18 cellular contexts compared by ENCODE assay signal in genomic region chr5:75601996-75602395, GRCh38. TPM values are rescaled to one million over a fixed set of nuclear protein-coding genes. Genes with fewer than 3 reads are reported as not detected.
DNase-seq lines count a peak whose midpoint lies in the region; ATAC-seq and TF ChIP-seq lines count a peak whose summit lies in the region.
"Had no signal": no experiment of that assay in that cellular context is flagged by ENCODE, and none has a peak within 500 bp of the region (broad histone marks: within the 10 kb centered on the region; RNA-seq: fewer than 3 reads in every experiment).

No MANE protein-coding gene starts in this region.

- H3K4me3 Mint-ChIP-seq in activated CD4-positive, alpha-beta T cell treated with anti-CD3 and anti-CD28 coated beads, Interleukin-2, amount 10 ng/mL, durations not matched to agents 24 days and 14 days: no peak overlapping the region
- H3K4me3 Mint-ChIP-seq: activated B cell treated with CpG ODN at 0.5 μM for 24 hours; stimulated activated effector memory CD8-positive, alpha-beta T cell treated with anti-CD3 and anti-CD28 coated beads, Interleukin-12 subunit alpha, Interleukin-12 subunit beta, amount 100 ng/mL, for 72 hours had no signal

- peaks cover 4% of the 10 kb centered on the region for H3K9me3 Mint-ChIP-seq in activated CD4-positive, alpha-beta T cell treated with anti-CD3 and anti-CD28 coated beads, Interleukin-2, amount 10 ng/mL, durations not matched to agents 24 days and 14 days
- H3K9me3 Mint-ChIP-seq: activated B cell treated with CpG ODN at 0.5 μM for 24 hours; activated T-helper 2 cell treated with anti-CD3 and anti-CD28 coated beads, Interferon-gamma antibody, Interleukin-2, Interleukin-4, amounts not matched to agents 10 μg/mL and 5 μg/mL and 100 μg/mL, durations not matched to agents 14 hours and 24 hours and 36 hours; stimulated activated effector memory CD8-positive, alpha-beta T cell treated with anti-CD3 and anti-CD28 coated beads, Interleukin-12 subunit alpha, Interleukin-12 subunit beta, amount 100 ng/mL, for 72 hours had no signal

- ATAC-seq in GM21526 (IDR thresholded peaks at IDR 0.05; ENCODE audit: low FRiP score, unreplicated experiment) (no peak), HG03565 (IDR thresholded peaks at IDR 0.05; ENCODE audit: unreplicated experiment) (no peak)
- ATAC-seq: stimulated activated effector memory CD8-positive, alpha-beta T cell treated with anti-CD3 and anti-CD28 coated beads, Interleukin-12 subunit alpha, Interleukin-12 subunit beta, amount 100 ng/mL, for 72 hours had no signal

- intact Hi-C loops in activated CD4-positive, alpha-beta T cell treated with anti-CD3 and anti-CD28 coated beads, Interleukin-2, amount 10 ng/mL, durations not matched to agents 24 days and 14 days (cut with micrococcal nuclease): loop anchor here (2.0 kb wide), 1 partner anchor 35 kb away; no protein-coding TSS in a partner anchor

- no peaks in the 10 kb centered on the region for H3K27me3 Mint-ChIP-seq in activated CD4-positive, alpha-beta T cell treated with anti-CD3 and anti-CD28 coated beads, Interleukin-2, amount 10 ng/mL, durations not matched to agents 24 days and 14 days
- H3K27me3 Mint-ChIP-seq: activated B cell treated with CpG ODN at 0.5 μM for 24 hours had no signal

- H3K36me3 Mint-ChIP-seq in activated CD4-positive, alpha-beta T cell treated with anti-CD3 and anti-CD28 coated beads, Interleukin-2, amount 10 ng/mL, durations not matched to agents 24 days and 14 days (ENCODE audit: low read depth): peaks cover 38% of the 10 kb centered on the region

- no peak for TF ChIP-seq CTCF in foreskin fibroblast (IDR thresholded peaks at IDR 0.05; ENCODE audit: low read depth, low read length)

- H3K4me1 Mint-ChIP-seq in activated CD4-positive, alpha-beta T cell treated with anti-CD3 and anti-CD28 coated beads, Interleukin-2, amount 10 ng/mL, durations not matched to agents 24 days and 14 days: peaks cover 25% of the 10 kb centered on the region
- H3K4me1 Mint-ChIP-seq: stimulated activated effector memory CD8-positive, alpha-beta T cell treated with anti-CD3 and anti-CD28 coated beads, Interleukin-12 subunit alpha, Interleukin-12 subunit beta, amount 100 ng/mL, for 72 hours had no signal

- no peak overlapping the region for H3K4me3 ChIP-seq in foreskin fibroblast (ENCODE audit: low read depth in 1 of 2, low read length in 2 of 2)
- H3K4me3 ChIP-seq: thyroid gland had no signal

- H3K27ac Mint-ChIP-seq in activated CD4-positive, alpha-beta T cell treated with anti-CD3 and anti-CD28 coated beads, Interleukin-2, amount 10 ng/mL, durations not matched to agents 24 days and 14 days: no peak overlapping the region
- H3K27ac Mint-ChIP-seq: activated B cell treated with CpG ODN at 0.5 μM for 24 hours; activated T-helper 2 cell treated with anti-CD3 and anti-CD28 coated beads, Interferon-gamma antibody, Interleukin-2, Interleukin-4, amounts not matched to agents 10 μg/mL and 5 μg/mL and 100 μg/mL, durations not matched to agents 14 hours and 24 hours and 36 hours; stimulated activated effector memory CD8-positive, alpha-beta T cell treated with anti-CD3 and anti-CD28 coated beads, Interleukin-12 subunit alpha, Interleukin-12 subunit beta, amount 100 ng/mL, for 72 hours had no signal

- DNase-seq in activated CD4-positive, alpha-beta T cell treated with anti-CD3 and anti-CD28 coated beads, Interleukin-2, amount 10 ng/mL, durations not matched to agents 24 days and 14 days: peak; percentile 48
- no peak for DNase-seq in activated CD4-positive, alpha-beta T cell treated with anti-CD3 and anti-CD28 coated beads, Interleukin-2, amount 50 U/mL, for 4 hours
- DNase-seq in T1000 (lab: John Stamatoyannopoulos, UW) (peak; percentile 76), foreskin fibroblast (peak; percentile 31 to 48), SIG-M5 (lab: John Stamatoyannopoulos, UW) (no peak)
- no peak for DNase-seq in effector CD4-positive, alpha-beta T cell
- DNase-seq: activated B cell treated with CpG ODN at 0.5 μM for 24 hours, amniotic stem cell, kidney, NCI-H1048, NCI-H2107, NCI-H774, T-helper 1 cell, thyroid gland had no signal

RNA-seq across cellular contexts. Expression of gene ANKDD1B, which starts 9.3 kb away (rescaled TPM):
- 0.36 and 0.40 TPM in 2 replicates for total RNA-seq in activated CD4-positive, alpha-beta T cell treated with anti-CD3 and anti-CD28 coated beads, Interleukin-2, amount 10 ng/mL, durations not matched to agents 24 days and 14 days

Comparison
In these comparisons a context has a peak if more than half of its experiments do, and no peak if none do; other contexts are left out.
1. DNase-seq: peak in activated CD4-positive, alpha-beta T cell treated with anti-CD3 and anti-CD28 coated beads, Interleukin-2, amount 10 ng/mL, durations not matched to agents 24 days and 14 days (single experiment), T1000 (single experiment) and foreskin fibroblast (2 of 2); none in activated CD4-positive, alpha-beta T cell treated with anti-CD3 and anti-CD28 coated beads, Interleukin-2, amount 50 U/mL, for 4 hours (0 of 2), effector CD4-positive, alpha-beta T cell (single experiment) and SIG-M5 (single experiment).